36 cellular contexts compared by ENCODE assay signal in genomic region chr22:35043932-35044319, GRCh38. TPM values are rescaled to one million over a fixed set of nuclear protein-coding genes. Genes with fewer than 3 reads are reported as not detected.
"Had no signal": no experiment of that assay in that cellular context is flagged by ENCODE, and none has a peak within 500 bp of the region (broad histone marks: within the 10 kb centered on the region; RNA-seq: fewer than 3 reads in every experiment).

No MANE protein-coding gene starts in this region.

- H3K36me3 ChIP-seq: ascending aorta, breast epithelium, cardiac muscle cell, colonic mucosa, esophagus squamous epithelium, gastroesophageal sphincter had no signal

- DNase-seq: activated CD4-positive, alpha-beta memory T cell treated with anti-CD3 and anti-CD28 coated beads, Interleukin-2, amount 10 ng/mL, durations not matched to agents 7 days and 5 days; activated CD4-positive, alpha-beta T cell treated with anti-CD3 and anti-CD28 coated beads for 1 hour; activated CD4-positive, alpha-beta T cell treated with anti-CD3 and anti-CD28 coated beads for 4 hours; activated CD4-positive, alpha-beta T cell treated with anti-CD3 and anti-CD28 coated beads, Interleukin-2, amount 10 ng/mL, durations not matched to agents 7 days and 5 days; activated CD4-positive, alpha-beta T cell treated with anti-CD3 and anti-CD28 coated beads, Interleukin-2, amount 50 U/mL, for 4 hours; activated CD8-positive, alpha-beta memory T cell treated with anti-CD3 and anti-CD28 coated beads, Interleukin-2, amount 50 U/mL, for 48 hours; activated gamma-delta T cell; activated naive CD4-positive, alpha-beta T cell; activated naive CD4-positive, alpha-beta T cell treated with anti-CD3 and anti-CD28 coated beads, Interleukin-2, amount 10 ng/mL, durations not matched to agents 7 days and 5 days; activated naive CD8-positive, alpha-beta T cell treated with anti-CD3 and anti-CD28 coated beads, Interleukin-2, amount 10 ng/mL, durations not matched to agents 7 days and 5 days; activated T-cell treated with anti-CD3 and anti-CD28 coated beads for 4 hours; activated T-cell treated with anti-CD3 and anti-CD28 coated beads, Interleukin-2, amount 50 U/mL, for 24 hours; central memory CD4-positive, alpha-beta T cell; cerebellar nuclear complex; colonic mucosa; effector CD8-positive, alpha-beta T cell; esophagus squamous epithelium; foreskin melanocyte; T-helper 2 cell had no signal

- H3K4me3 Mint-ChIP-seq: activated CD4-positive, alpha-beta memory T cell treated with anti-CD3 and anti-CD28 coated beads, Interleukin-2, amount 10 ng/mL, durations not matched to agents 7 days and 5 days; activated CD4-positive, alpha-beta T cell treated with anti-CD3 and anti-CD28 coated beads, Interleukin-2, amount 10 ng/mL, durations not matched to agents 7 days and 5 days; activated naive CD4-positive, alpha-beta T cell treated with anti-CD3 and anti-CD28 coated beads, Interleukin-2, amount 10 ng/mL, durations not matched to agents 7 days and 5 days; activated naive CD8-positive, alpha-beta T cell treated with anti-CD3 and anti-CD28 coated beads, Interleukin-2, amount 10 ng/mL, durations not matched to agents 7 days and 5 days; activated T-cell treated with anti-CD3 and anti-CD28 coated beads, Interleukin-2, amount 50 U/mL, for 24 hours; activated T-cell treated with anti-CD3 and anti-CD28 coated beads, Interleukin-2, amount 50 U/mL, for 72 hours; brain; WTC11 had no signal

- H3K9me3 ChIP-seq: ascending aorta, colonic mucosa had no signal

- H3K9me3 Mint-ChIP-seq: activated CD4-positive, alpha-beta T cell treated with anti-CD3 and anti-CD28 coated beads, Interleukin-2, amount 10 ng/mL, durations not matched to agents 7 days and 5 days; activated naive CD4-positive, alpha-beta T cell treated with anti-CD3 and anti-CD28 coated beads, Interleukin-2, amount 50 U/mL, for 72 hours; activated naive CD8-positive, alpha-beta T cell treated with anti-CD3 and anti-CD28 coated beads, Interleukin-2, amount 10 ng/mL, durations not matched to agents 7 days and 5 days; activated T-cell treated with anti-CD3 and anti-CD28 coated beads, Interleukin-2, amount 50 U/mL, for 24 hours; activated T-cell treated with anti-CD3 and anti-CD28 coated beads, Interleukin-2, amount 50 U/mL, for 72 hours had no signal

- H3K27me3 Mint-ChIP-seq: activated CD4-positive, alpha-beta memory T cell treated with anti-CD3 and anti-CD28 coated beads, Interleukin-2, amount 10 ng/mL, durations not matched to agents 7 days and 5 days; activated naive CD4-positive, alpha-beta T cell treated with anti-CD3 and anti-CD28 coated beads, Interleukin-2, amount 10 ng/mL, durations not matched to agents 7 days and 5 days; activated naive CD8-positive, alpha-beta T cell treated with anti-CD3 and anti-CD28 coated beads, Interleukin-2, amount 10 ng/mL, durations not matched to agents 7 days and 5 days had no signal

- H3K4me3 ChIP-seq: ascending aorta, breast epithelium, cardiac muscle cell, colonic mucosa, esophagus squamous epithelium, gastroesophageal sphincter had no signal

- H3K36me3 Mint-ChIP-seq: activated naive CD4-positive, alpha-beta T cell treated with anti-CD3 and anti-CD28 coated beads, Interleukin-2, amount 10 ng/mL, durations not matched to agents 7 days and 5 days; activated naive CD4-positive, alpha-beta T cell treated with anti-CD3 and anti-CD28 coated beads, Interleukin-2, amount 50 U/mL, for 72 hours; activated naive CD8-positive, alpha-beta T cell treated with anti-CD3 and anti-CD28 coated beads, Interleukin-2, amount 10 ng/mL, durations not matched to agents 7 days and 5 days; brain had no signal

- H3K4me1 ChIP-seq: ascending aorta, breast epithelium, colonic mucosa, esophagus squamous epithelium, gastroesophageal sphincter had no signal

- ATAC-seq: activated naive CD4-positive, alpha-beta T cell treated with anti-CD3 and anti-CD28 coated beads, Interleukin-2, amount 50 U/mL, for 72 hours; gastroesophageal sphincter had no signal

- H3K4me1 Mint-ChIP-seq: activated CD4-positive, alpha-beta memory T cell treated with anti-CD3 and anti-CD28 coated beads, Interleukin-2, amount 10 ng/mL, durations not matched to agents 7 days and 5 days; activated CD4-positive, alpha-beta T cell treated with anti-CD3 and anti-CD28 coated beads, Interleukin-2, amount 10 ng/mL, durations not matched to agents 7 days and 5 days; activated naive CD4-positive, alpha-beta T cell treated with anti-CD3 and anti-CD28 coated beads, Interleukin-2, amount 10 ng/mL, durations not matched to agents 7 days and 5 days; activated naive CD8-positive, alpha-beta T cell treated with anti-CD3 and anti-CD28 coated beads, Interleukin-2, amount 10 ng/mL, durations not matched to agents 7 days and 5 days had no signal

- H3K27ac Mint-ChIP-seq: activated CD4-positive, alpha-beta memory T cell treated with anti-CD3 and anti-CD28 coated beads, Interleukin-2, amount 10 ng/mL, durations not matched to agents 7 days and 5 days; activated CD4-positive, alpha-beta T cell treated with anti-CD3 and anti-CD28 coated beads, Interleukin-2, amount 10 ng/mL, durations not matched to agents 7 days and 5 days; activated naive CD4-positive, alpha-beta T cell treated with anti-CD3 and anti-CD28 coated beads, Interleukin-2, amount 10 ng/mL, durations not matched to agents 7 days and 5 days; activated naive CD4-positive, alpha-beta T cell treated with anti-CD3 and anti-CD28 coated beads, Interleukin-2, amount 50 U/mL, for 72 hours; activated naive CD8-positive, alpha-beta T cell treated with anti-CD3 and anti-CD28 coated beads, Interleukin-2, amount 10 ng/mL, durations not matched to agents 7 days and 5 days; activated T-cell treated with anti-CD3 and anti-CD28 coated beads, Interleukin-2, amount 50 U/mL, for 24 hours; activated T-cell treated with anti-CD3 and anti-CD28 coated beads, Interleukin-2, amount 50 U/mL, for 72 hours; brain; WTC11 had no signal

- H3K27me3 ChIP-seq: ascending aorta, cardiac muscle cell, colonic mucosa had no signal

- H3K27ac ChIP-seq: ascending aorta, breast epithelium, cardiac muscle cell, colonic mucosa, epithelial cell of prostate, esophagus squamous epithelium, gastroesophageal sphincter, VCaP had no signal

RNA-seq across cellular contexts. Expression of gene ISX, which starts 22.0 kb away (rescaled TPM):
- total RNA-seq: activated CD4-positive, alpha-beta memory T cell treated with anti-CD3 and anti-CD28 coated beads, Interleukin-2, amount 10 ng/mL, durations not matched to agents 7 days and 5 days; activated CD4-positive, alpha-beta T cell treated with anti-CD3 and anti-CD28 coated beads, Interleukin-2, amount 10 ng/mL, durations not matched to agents 7 days and 5 days; activated naive CD4-positive, alpha-beta T cell treated with anti-CD3 and anti-CD28 coated beads, Interleukin-2, amount 50 U/mL, for 72 hours; activated naive CD8-positive, alpha-beta T cell treated with anti-CD3 and anti-CD28 coated beads, Interleukin-2, amount 10 ng/mL, durations not matched to agents 7 days and 5 days; activated T-cell treated with anti-CD3 and anti-CD28 coated beads, Interleukin-2, amount 50 U/mL, for 72 hours; ascending aorta; cardiac muscle cell; dermis microvascular lymphatic vessel endothelial cell; endothelial cell of umbilical vein; esophagus squamous epithelium; fibroblast of lung; fibroblast of villous mesenchyme; gastroesophageal sphincter; glomerular endothelial cell; T-helper 1 cell treated with Interleukin-12 subunit alpha and Interleukin-12 subunit beta and Interleukin-4 antibody, amounts not matched to agents 30 ng/mL and 1 ng/mL, for 36 hours; WTC11 had no signal
- polyA plus RNA-seq: cardiac muscle cell, endothelial cell of umbilical vein, esophagus, fibroblast of lung had no signal
